21 cellular contexts compared by ENCODE assay signal in the genomic region with DNA sequence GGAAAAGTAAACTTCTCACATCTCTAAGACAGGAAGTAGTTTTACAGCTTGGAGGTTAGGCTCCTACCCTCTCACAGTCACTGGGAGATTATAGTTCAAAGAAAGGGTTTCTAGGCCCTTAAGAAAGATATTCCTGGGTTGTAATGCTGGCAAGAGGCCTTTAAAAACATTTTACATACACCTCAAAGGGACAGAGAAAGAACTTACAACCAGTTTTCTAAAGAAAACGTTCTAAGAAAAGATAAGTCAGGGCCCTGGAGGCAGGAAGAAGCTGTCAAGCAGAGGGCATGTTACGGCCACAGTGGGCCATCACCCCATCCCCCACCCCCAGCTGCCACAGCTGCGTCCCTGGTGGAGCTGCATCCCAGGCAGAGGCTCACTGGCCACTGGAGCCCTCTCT.
A peak's percentile ranks its signal among the peaks of the same experiment; 100 is the strongest.
DNase-seq lines count a peak whose midpoint lies in the region; ATAC-seq and TF ChIP-seq lines count a peak whose summit lies in the region.
"Had no signal": no experiment of that assay in that cellular context is flagged by ENCODE, and none has a peak within 500 bp of the region (broad histone marks: within the 10 kb centered on the region; RNA-seq: fewer than 3 reads in every experiment).

No MANE protein-coding gene starts in this region.

- H3K9me3 ChIP-seq in WERI-Rb-1 (ENCODE audit: severe bottlenecking): no peaks in the 10 kb centered on the region
- no peaks in the 10 kb centered on the region for H3K9me3 ChIP-seq in neuronal stem cell (replicated peaks in 1 of 2; ENCODE audit: control insufficient read depth in 2 of 2, insufficient read depth in 1 of 2, low read depth in 1 of 2, low read length in 2 of 2)
- H3K9me3 ChIP-seq: A549, SJSA1 had no signal

- H2AK5ac ChIP-seq in neuronal stem cell (ENCODE audit: low read depth, low read length): no peak overlapping the region

- H3K27me3 ChIP-seq in WERI-Rb-1 (ENCODE audit: insufficient read depth, low read depth, severe bottlenecking) (no peaks in the 10 kb centered on the region), neuronal stem cell (ENCODE audit: control insufficient read depth in 3 of 3, insufficient read depth in 3 of 3, low read depth in 1 of 3, low read length in 3 of 3) (no peaks in the 10 kb centered on the region)
- H3K27me3 ChIP-seq: SJSA1 had no signal

- no peak overlapping the region for H3K4me2 ChIP-seq in neuronal stem cell (ENCODE audit: insufficient read depth, low read length, poor library complexity, severe bottlenecking)
- H3K4me2 ChIP-seq: A549, PC-9 had no signal

- H2BK15ac ChIP-seq in neuronal stem cell (ENCODE audit: low read length): no peak overlapping the region

- no CpG with 5 or more reads among the region's 3 CpGs for WGBS in neuronal stem cell (ENCODE audit: extremely low coverage in 2 of 2, insufficient read length in 2 of 2, insufficient replicate concordance in 1 of 2), 2 donors

- peak overlapping the region; percentile 61 for H2AFZ ChIP-seq in neuronal stem cell (ENCODE audit: low read length)
- H2AFZ ChIP-seq: PC-9 had no signal

- no peak overlapping the region for H4K8ac ChIP-seq in neuronal stem cell (ENCODE audit: low read depth, low read length)

- H2BK12ac ChIP-seq in neuronal stem cell (ENCODE audit: low read length): no peak overlapping the region

- H3K4me1 ChIP-seq in neuronal stem cell (ENCODE audit: control insufficient read depth in 2 of 2, insufficient read depth in 1 of 2, low read depth in 1 of 2, low read length in 2 of 2): no peaks in the 10 kb centered on the region
- H3K4me1 ChIP-seq: SJSA1 had no signal

- H3K18ac ChIP-seq in neuronal stem cell (ENCODE audit: low read length): no peak overlapping the region

- TF ChIP-seq CTCF in WERI-Rb-1 (IDR thresholded peaks at IDR 0.05; ENCODE audit: low read depth, low read length): no peak

- no peaks in the 10 kb centered on the region for H3K79me1 ChIP-seq in neuronal stem cell (ENCODE audit: low read depth, low read length)

- no peak overlapping the region for H3K14ac ChIP-seq in neuronal stem cell (ENCODE audit: low read length)

- H3K36me3 ChIP-seq in WERI-Rb-1 (no peaks in the 10 kb centered on the region), neuronal stem cell (replicated peaks in 1 of 2; ENCODE audit: control insufficient read depth in 2 of 2, insufficient read depth in 2 of 2, low read length in 2 of 2) (no peaks in the 10 kb centered on the region)
- H3K36me3 ChIP-seq: SJSA1 had no signal

- no peak overlapping the region for H2BK120ac ChIP-seq in neuronal stem cell (ENCODE audit: low read depth, low read length)

- no peak overlapping the region for H4K91ac ChIP-seq in neuronal stem cell (ENCODE audit: low read depth, low read length, poor library complexity)

- no peak overlapping the region for H3K4ac ChIP-seq in neuronal stem cell (ENCODE audit: low read length)

- H3K27ac ChIP-seq in WERI-Rb-1 (no peak overlapping the region), neuronal stem cell (replicated peaks; ENCODE audit: low read length) (no peak overlapping the region)
- H3K27ac ChIP-seq: A549, PC-9, SJSA1 had no signal

- H2BK5ac ChIP-seq in neuronal stem cell (ENCODE audit: low read length): no peak overlapping the region

- H3K4me3 ChIP-seq in WERI-Rb-1 (ENCODE audit: low read depth, low read length): no peak overlapping the region
- no peak overlapping the region for H3K4me3 ChIP-seq in neuronal stem cell (ENCODE audit: low read length in 2 of 2)
- H3K4me3 ChIP-seq: A549, PC-9, SJSA1 had no signal

- DNase-seq in GF-D8 (lab: John Stamatoyannopoulos, UW) (peak; percentile 61), WERI-Rb-1 (peak; percentile 30), left kidney (ENCODE audit: low read depth, low spot score) (peak; percentile 48), neuronal stem cell (ENCODE audit: low spot score) (no peak), T-helper 2 cell (no peak)
- DNase-seq: Calu3; CD8-positive, alpha-beta T cell; EL; KG1; NCI-H1048; NCI-H1436; NCI-H1930; NCI-H345; NCI-H524 treated with DMSO at 0.1 percent for 48 hours; PC-9 had no signal

- H3K23ac ChIP-seq in neuronal stem cell (ENCODE audit: low read depth, low read length, poor library complexity): no peak overlapping the region

- no peak for ATAC-seq in GM19463 (IDR thresholded peaks at IDR 0.05; ENCODE audit: unreplicated experiment)
- no peak for ATAC-seq in GM21717 (IDR thresholded peaks at IDR 0.05; ENCODE audit: unreplicated experiment)
- ATAC-seq in GM18520 (IDR thresholded peaks at IDR 0.05; ENCODE audit: unreplicated experiment): no peak
- ATAC-seq: A549; CD8-positive, alpha-beta T cell; HepG2 had no signal

- no peak overlapping the region for H3K9ac ChIP-seq in neuronal stem cell (ENCODE audit: low read depth, low read length, poor library complexity)

Comparison
In these comparisons a context has a peak if more than half of its experiments do, and no peak if none do; other contexts are left out.
1. DNase-seq: peak in GF-D8 (single experiment), WERI-Rb-1 (single experiment) and left kidney (single experiment); none in neuronal stem cell (single experiment) and T-helper 2 cell (0 of 5).